10 cellular contexts compared by ENCODE assay signal in the genomic region with DNA sequence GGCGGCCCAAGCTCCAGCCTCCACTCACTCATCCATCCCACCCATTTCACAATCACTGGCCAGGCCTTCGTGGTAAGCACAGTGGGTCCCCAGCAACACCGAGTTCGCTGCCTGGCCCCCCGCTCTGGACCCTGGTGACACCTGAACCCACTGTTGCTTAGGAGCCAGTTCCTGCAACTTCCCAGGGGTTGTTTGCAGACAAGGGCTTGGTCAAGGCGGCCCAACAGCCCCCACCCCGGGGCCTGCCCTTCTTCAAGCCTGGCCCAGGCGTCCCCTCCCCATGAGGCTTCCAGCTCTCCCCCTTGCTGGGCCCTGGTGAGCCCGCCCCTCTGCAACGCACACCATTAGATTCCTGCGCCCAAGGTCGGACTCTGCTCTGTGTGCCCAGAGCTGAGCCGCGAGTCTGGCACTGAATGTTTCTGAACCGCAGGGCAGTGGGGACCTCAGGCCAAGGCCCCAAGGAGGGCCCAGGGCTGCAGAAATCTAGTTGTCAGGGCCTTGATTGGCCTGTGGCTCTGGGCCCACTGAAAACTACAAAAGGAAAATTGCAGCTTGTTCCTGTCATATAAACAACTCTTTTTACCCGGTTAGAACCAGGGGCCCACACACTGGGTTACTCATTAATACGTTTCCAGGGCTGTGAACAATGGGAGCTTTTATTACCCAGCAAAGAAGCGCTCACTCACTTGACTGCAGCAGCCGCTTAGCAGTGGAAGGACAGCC. TPM values are rescaled to one million over a fixed set of nuclear protein-coding genes. Genes with fewer than 3 reads are reported as not detected.
DNase-seq lines count a peak whose midpoint lies in the region; ATAC-seq and TF ChIP-seq lines count a peak whose summit lies in the region.
"Had no signal": no experiment of that assay in that cellular context is flagged by ENCODE, and none has a peak within 500 bp of the region (broad histone marks: within the 10 kb centered on the region; RNA-seq: fewer than 3 reads in every experiment).

No MANE protein-coding gene starts in this region.

- POLR2A ChIA-PET in HEK293 (lab: Yijun Ruan, JAX), result no interaction called here

- TF ChIP-seq CTCF in HEK293 (tag by site-specific recombination; IDR thresholded peaks at IDR 0.05) (no peak), adrenal gland (IDR thresholded peaks at IDR 0.05) (no peak), mesothelial cell of epicardium (IDR thresholded peaks at IDR 0.05; ENCODE audit: unreplicated experiment) (no peak), left ventricle myocardium inferior (IDR thresholded peaks at IDR 0.05; ENCODE audit: borderline replicate concordance) (no peak), HFFc6 (IDR thresholded peaks at IDR 0.05) (no peak)

- WGBS in adrenal gland, 4 donors, result 33 to 42% (median 37%) methylated on average over 4 to 19 of the region's 19 CpGs

- H3K9ac ChIP-seq in BLaER1 treated with 17β-estradiol and CSF1 and Interleukin-3, amounts not matched to agents 10 nM and 100 nM, result peak overlapping the region in 7 of 11 experiments; percentile 1 to 60 (median 37); a peak in 10 of 22 replicates

- DNase-seq in adrenal gland (peak; percentile 83 to 94 (median 89)), mesothelial cell of epicardium (ENCODE audit: low spot score in 2 of 2, unreplicated experiment in 2 of 2) (no peak), MG63 (no peak), left ventricle myocardium inferior (no peak), HFFc6 (no peak)
- DNase-seq: left ventricle myocardium superior, NCI-H446 treated with DMSO at 0.1 percent for 48 hours had no signal

- peak overlapping the region; percentile 12 for H3K27ac Mint-ChIP-seq in mesothelial cell of epicardium
- no peak overlapping the region for H3K27ac Mint-ChIP-seq in HFFc6

- H3K4me2 ChIP-seq in BLaER1 treated with 17β-estradiol and CSF1 and Interleukin-3, amounts not matched to agents 10 nM and 100 nM, result peak overlapping the region; percentile 17 to 94 (median 73); a peak in 20 of 22 replicates

- H3K27ac ChIP-seq in BLaER1 treated with 17β-estradiol and CSF1 and Interleukin-3, amounts not matched to agents 10 nM and 100 nM, result peak overlapping the region in 8 of 11 experiments; percentile 18 to 99 (median 60); a peak in 15 of 22 replicates
- H3K27ac ChIP-seq in HEK293 (ENCODE audit: extremely low read depth, low read depth, low read length) (0 out of 2 replicates have a peak overlapping the region, but pooled peaks have one; percentile 31), adrenal gland (peak overlapping the region; percentile 35 to 99 (median 91)), left ventricle myocardium inferior (replicated peaks) (no peak overlapping the region)

- H3K9me3 ChIP-seq in BLaER1 treated with 17β-estradiol and CSF1 and Interleukin-3, amounts not matched to agents 10 nM and 100 nM (replicated peaks in 1 of 11), result no peaks in the 10 kb centered on the region
- H3K9me3 ChIP-seq in HEK293 (ENCODE audit: control insufficient read depth, insufficient read depth, low read depth, low read length), result no peaks in the 10 kb centered on the region
- H3K9me3 ChIP-seq in adrenal gland (replicated peaks in 1 of 3), result no peaks in the 10 kb centered on the region
- H3K9me3 ChIP-seq in MG63, result no peaks in the 10 kb centered on the region
- no peaks in the 10 kb centered on the region for H3K9me3 ChIP-seq in left ventricle myocardium inferior (replicated peaks)

- H3K27me3 Mint-ChIP-seq in mesothelial cell of epicardium (ENCODE audit: low read depth) (no peaks in the 10 kb centered on the region), HFFc6 (ENCODE audit: insufficient read depth) (peaks cover 11% of the 10 kb centered on the region)

- peaks cover 0 to 4% (median 0%) of the 10 kb centered on the region in 11 experiments; a peak in 1 of 22 replicates for H3K27me3 ChIP-seq in BLaER1 treated with 17β-estradiol and CSF1 and Interleukin-3, amounts not matched to agents 10 nM and 100 nM
- H3K27me3 ChIP-seq in adrenal gland, result no peaks in the 10 kb centered on the region
- H3K27me3 ChIP-seq in MG63, result no peaks in the 10 kb centered on the region
- H3K27me3 ChIP-seq in left ventricle myocardium inferior (ENCODE audit: low read depth), result no peaks in the 10 kb centered on the region

- H3K36me3 Mint-ChIP-seq in mesothelial cell of epicardium, result peaks cover 3% of the 10 kb centered on the region
- H3K36me3 Mint-ChIP-seq in HFFc6 (ENCODE audit: low read depth), result no peaks in the 10 kb centered on the region

- peaks cover 9 to 16% (median 13%) of the 10 kb centered on the region in 11 experiments for H3K36me3 ChIP-seq in BLaER1 treated with 17β-estradiol and CSF1 and Interleukin-3, amounts not matched to agents 10 nM and 100 nM
- H3K36me3 ChIP-seq in HEK293 (ENCODE audit: control insufficient read depth in 2 of 2, insufficient read depth in 1 of 2, low read length in 2 of 2), result peaks cover 9 to 10% of the 10 kb centered on the region in 2 experiments
- H3K36me3 ChIP-seq in adrenal gland (replicated peaks in 1 of 2), result peaks cover 0 to 9% of the 10 kb centered on the region in 2 donors
- H3K36me3 ChIP-seq in MG63, result peaks cover 15% of the 10 kb centered on the region
- H3K36me3 ChIP-seq in left ventricle myocardium inferior, result peaks cover 8% of the 10 kb centered on the region

- CTCF ChIA-PET in HEK293 (lab: Yijun Ruan, JAX), result interaction anchor here (1.4 to 1.8 kb wide), 2 partner anchors 15 to 88 kb away, joined by 6 to 9 read pairs; no protein-coding TSS in a partner anchor

- no peak for ATAC-seq in GM21515 (IDR thresholded peaks at IDR 0.05; ENCODE audit: unreplicated experiment)
- ATAC-seq: left ventricle myocardium superior had no signal

- H3K4me1 ChIP-seq in BLaER1 treated with 17β-estradiol and CSF1 and Interleukin-3, amounts not matched to agents 10 nM and 100 nM, result peaks cover 41 to 90% (median 87%) of the 10 kb centered on the region in 10 experiments
- no peaks in the 10 kb centered on the region for H3K4me1 ChIP-seq in HEK293 (ENCODE audit: control insufficient read depth, insufficient read depth, low read length)
- peaks cover 45 to 46% of the 10 kb centered on the region in 2 donors for H3K4me1 ChIP-seq in adrenal gland (replicated peaks in 1 of 2)
- H3K4me1 ChIP-seq in left ventricle myocardium inferior, result peaks cover 35% of the 10 kb centered on the region

- intact Hi-C loops in adrenal gland (cut with DNase I), result no loop called here
- intact Hi-C loops in left ventricle myocardium inferior (cut with micrococcal nuclease), result no loop called here

- peak in 1 of 2 donors; percentile 61 for TF ChIP-seq POLR2A in adrenal gland (IDR thresholded peaks at IDR 0.05)

- H3K4me3 Mint-ChIP-seq in mesothelial cell of epicardium, result no peak overlapping the region
- no peak overlapping the region for H3K4me3 Mint-ChIP-seq in HFFc6

- H4K20me1 ChIP-seq in BLaER1 treated with 17β-estradiol and CSF1 and Interleukin-3, amounts not matched to agents 10 nM and 100 nM, result peaks cover 5 to 28% (median 24%) of the 10 kb centered on the region in 11 experiments; a peak in 19 of 22 replicates

- H3K4me3 ChIP-seq in BLaER1 treated with 17β-estradiol and CSF1 and Interleukin-3, amounts not matched to agents 10 nM and 100 nM, result no peak overlapping the region
- no peak overlapping the region for H3K4me3 ChIP-seq in HEK293 (ENCODE audit: low read depth, low read length)
- no peak overlapping the region for H3K4me3 ChIP-seq in adrenal gland
- no peak overlapping the region for H3K4me3 ChIP-seq in MG63
- H3K4me3 ChIP-seq in left ventricle myocardium inferior, result no peak overlapping the region

- H3K9me3 Mint-ChIP-seq in mesothelial cell of epicardium (no peaks in the 10 kb centered on the region), HFFc6 (no peaks in the 10 kb centered on the region)

- H3K4me1 Mint-ChIP-seq in mesothelial cell of epicardium (peaks cover 14% of the 10 kb centered on the region), HFFc6 (ENCODE audit: low read depth) (no peaks in the 10 kb centered on the region)

TF ChIP-seq in HEK293, 187 proteins besides CTCF, POLR2A, EP300 and RAD21 (continues in another document):
- TF ChIP-seq ZNF777 (tag by site-specific recombination; IDR thresholded peaks at IDR 0.05; ENCODE audit: borderline replicate concordance) (no peak), ZNF792 (tag by site-specific recombination; IDR thresholded peaks at IDR 0.05) (no peak), ZBTB8A (tag by site-specific recombination; IDR thresholded peaks at IDR 0.05) (0 out of 2 replicates have a peak, but pooled peaks have one; percentile 12), ZNF596 (tag by site-specific recombination; IDR thresholded peaks at IDR 0.05) (no peak), ZFP69B (tag by site-specific recombination; IDR thresholded peaks at IDR 0.05) (peak; percentile 40; the same call in 1 of the 2 replicates)

RNA-seq across cellular contexts. Expression of gene COX19, which starts 2.1 kb away (rescaled TPM):
- total RNA-seq in adrenal gland, result 10 to 100 TPM in 7 of 8 donors, 1 to 10 TPM in 1; 9.1 to 32.4 (median 18.9) TPM
- polyA plus RNA-seq in adrenal gland, result 10 to 100 TPM; 12.3 to 28.6 (median 14.0) TPM
- 19.2 to 22.0 TPM (median 20.2 TPM) in 3 replicates for total RNA-seq in mesothelial cell of epicardium
- 4.4 and 10.1 TPM in 2 replicates for total RNA-seq in MG63 (2014; rRNA removed; shearing (Covaris generic); ENCODE audit: low replicate concordance)
- total RNA-seq in left ventricle myocardium inferior, result 8.5 TPM
- total RNA-seq in HFFc6 (2021; fragmentation: NEBNext Ultra II Directional; extraction: Animal tissue kit (Norgen Biotek cat#: 25700)), result 1 to 10 TPM; 5.6 to 7.6 (median 6.5) TPM

RNA-seq across cellular contexts. Expression of gene CYP2W1, which starts 5.5 kb away (rescaled TPM):
- total RNA-seq in adrenal gland, result 10 to 100 TPM in 7 of 8 donors, 1 to 10 TPM in 1; 5.4 to 71.0 (median 42.0) TPM
- polyA plus RNA-seq in adrenal gland, result 10 to 100 TPM in 2 of 3 donors, under 1 TPM in 1; 0.70 to 63.7 (median 41.0) TPM
- 5.6 to 6.2 TPM (median 5.8 TPM) in 3 replicates for total RNA-seq in mesothelial cell of epicardium
- total RNA-seq in MG63 (2014; rRNA removed; shearing (Covaris generic); ENCODE audit: low replicate concordance), result not detected in 2 replicates
- not detected for total RNA-seq in left ventricle myocardium inferior
- total RNA-seq in HFFc6 (2021; fragmentation: NEBNext Ultra II Directional; extraction: Animal tissue kit (Norgen Biotek cat#: 25700)), result under 1 TPM in 2 of 6 experiments, not detected in 4; 0.15 to 0.25 TPM
- total RNA-seq: left ventricle myocardium superior had no signal

RNA-seq across cellular contexts. Expression of gene ADAP1, which starts 23.0 kb away (rescaled TPM):
- total RNA-seq in adrenal gland (10 to 100 TPM in 5 of 8 donors, 1 to 10 TPM in 3; 5.6 to 60.2 (median 12.8) TPM), mesothelial cell of epicardium (2.9 to 5.3 TPM (median 4.0 TPM) in 3 replicates), left ventricle myocardium inferior (8.4 TPM)
- 10 to 100 TPM in 1 of 3 donors, 1 to 10 TPM in 1, under 1 TPM in 1; 0.29 to 40.5 (median 7.1) TPM for polyA plus RNA-seq in adrenal gland
- total RNA-seq in MG63 (2014; rRNA removed; shearing (Covaris generic); ENCODE audit: low replicate concordance), result 7.6 and 9.6 TPM in 2 replicates
- 1 to 10 TPM in 2 of 6 experiments, under 1 TPM in 4; 0.64 to 1.1 (median 0.90) TPM for total RNA-seq in HFFc6 (2021; fragmentation: NEBNext Ultra II Directional; extraction: Animal tissue kit (Norgen Biotek cat#: 25700))

Comparison
In these comparisons a context has a peak if more than half of its experiments do, and no peak if none do; other contexts are left out.
1. DNase-seq: peak in adrenal gland (7 of 7); none in mesothelial cell of epicardium (0 of 2), MG63 (single experiment), left ventricle myocardium inferior (single experiment) and HFFc6 (single experiment).